In the genomic region with DNA sequence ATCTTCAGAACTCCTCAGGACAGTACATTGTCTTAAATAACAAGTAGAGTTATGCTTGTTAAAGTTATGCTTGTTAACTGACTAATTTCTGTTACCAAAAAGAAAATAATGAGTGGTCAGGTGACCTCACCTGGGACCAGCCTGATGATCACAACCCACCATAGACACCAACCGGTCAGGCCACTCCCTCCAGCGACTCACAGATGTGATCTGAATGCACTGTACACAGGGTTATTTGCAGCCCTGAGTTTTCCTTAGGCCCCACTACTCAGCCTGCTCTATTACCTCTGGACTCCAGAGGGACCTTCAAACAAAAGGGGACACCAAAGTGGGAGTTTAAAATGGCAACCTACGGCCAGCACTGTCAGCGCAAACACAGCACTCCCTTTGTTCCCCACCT, we compare ENCODE assay signal across 1 cellular context.
TF ChIP-seq lines count a peak whose summit lies in the region.

No MANE protein-coding gene starts in this region.

TF ChIP-seq in HCT116, 20 proteins besides CTCF, POLR2A, EP300 and RAD21:
- TF ChIP-seq SIN3A (IDR thresholded peaks at IDR 0.05; ENCODE audit: low read depth) (no peak), ZFX (IDR thresholded peaks at IDR 0.05) (no peak), FOSL1 (IDR thresholded peaks at IDR 0.05; ENCODE audit: low read depth) (no peak), ZNF274 (IDR thresholded peaks at IDR 0.05; ENCODE audit: low read depth, low read length) (no peak), EZH2 (IDR thresholded peaks at IDR 0.05) (no peak), EZH2phosphoT487 (IDR thresholded peaks at IDR 0.05; ENCODE audit: borderline replicate concordance) (no peak), SRF (IDR thresholded peaks at IDR 0.05; ENCODE audit: low read depth) (no peak)
